Comparison of ENCODE assay signal across 8 cellular contexts in the genomic region with DNA sequence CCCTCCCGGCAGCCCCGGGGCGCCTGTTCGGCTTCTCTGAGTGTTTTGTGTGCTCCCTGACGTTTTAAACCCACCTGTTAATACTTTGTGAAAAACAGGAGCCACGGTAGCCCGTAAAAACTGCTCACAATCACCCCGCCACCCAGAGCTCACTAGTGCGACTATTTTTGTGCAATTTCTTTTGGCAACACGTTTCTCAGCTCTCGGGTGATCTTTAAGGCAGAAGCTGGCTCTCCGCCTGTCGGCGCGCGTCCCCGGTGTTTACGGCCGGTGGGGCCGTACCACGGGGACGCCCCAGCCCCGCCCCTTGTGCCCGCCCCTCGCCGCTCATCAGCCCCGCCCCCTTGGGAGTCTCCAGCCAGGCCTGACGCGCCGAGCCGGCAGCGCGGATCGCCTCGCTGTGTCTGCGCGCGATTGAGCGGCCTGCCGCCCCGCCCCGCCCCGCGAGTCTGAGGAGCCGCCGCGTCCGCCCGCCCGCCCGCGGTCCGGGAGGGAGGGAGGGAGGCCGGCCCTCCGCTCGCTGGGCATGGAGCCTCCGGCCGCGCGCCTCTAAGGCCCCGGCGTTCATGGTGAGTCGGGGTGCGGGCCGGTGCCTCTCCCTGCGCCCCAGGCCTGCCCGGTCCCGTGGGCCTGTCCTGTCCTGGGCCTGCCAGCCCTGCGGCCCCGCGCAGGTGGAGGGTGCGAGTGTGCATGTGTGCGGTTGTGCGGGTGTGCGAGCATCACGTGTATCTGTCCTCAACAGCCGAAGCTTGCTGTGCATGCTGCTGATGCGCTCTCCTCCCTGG. TPM values are rescaled to one million over a fixed set of nuclear protein-coding genes. Genes with fewer than 3 reads are reported as not detected.
DNase-seq lines count a peak whose midpoint lies in the region; ATAC-seq and TF ChIP-seq lines count a peak whose summit lies in the region.

No MANE protein-coding gene starts in this region.

- H3K4me1 ChIP-seq in psoas muscle: peaks cover 75% of the 10 kb centered on the region
- H3K4me1 ChIP-seq in urinary bladder (ENCODE audit: insufficient read depth): no peaks in the 10 kb centered on the region

- 0 to 1% (median 1%) methylated on average over 48 to 78 of the region's 78 CpGs for WGBS in psoas muscle, 3 donors
- under 1% methylated on average over 77 of the region's 78 CpGs for WGBS in urinary bladder

- in situ Hi-C loops in GM13977 (cut with MboI; ENCODE audit: low pct_unique_long_range_greater_than_20kb, low sequenced_read_pairs, unreplicated experiment): no loop called here

- peak; percentile 13 for TF ChIP-seq CTCF in GM13977 (IDR thresholded peaks at IDR 0.05; ENCODE audit: extremely low read depth, insufficient read depth, missing control alignments)
- no peak for TF ChIP-seq CTCF in psoas muscle (IDR thresholded peaks at IDR 0.05)

- H3K27ac ChIP-seq in psoas muscle (peak overlapping the region; percentile 87), urinary bladder (ENCODE audit: low read depth) (peak overlapping the region; percentile 78)

- H3K36me3 ChIP-seq in psoas muscle (ENCODE audit: insufficient read depth in 1 of 2, low read depth in 1 of 2): no peaks in the 10 kb centered on the region
- no peaks in the 10 kb centered on the region for H3K36me3 ChIP-seq in urinary bladder (ENCODE audit: insufficient read depth)

- ATAC-seq in HG02840 (IDR thresholded peaks at IDR 0.05; ENCODE audit: low FRiP score, unreplicated experiment): peak; percentile 76
- peak; percentile 95 for ATAC-seq in left ventricle myocardium superior
- peak; percentile 93 to 97 (median 96) for ATAC-seq in psoas muscle

- H3K27me3 ChIP-seq in psoas muscle (ENCODE audit: insufficient read depth in 3 of 3, low read length in 2 of 3): no peaks in the 10 kb centered on the region

- peak; percentile 98 for DNase-seq in GM13977 (ENCODE audit: low spot score)
- DNase-seq in NCI-H146 treated with DMSO at 0.1 percent for 48 hours (lab: John Stamatoyannopoulos, UW; ENCODE audit: unreplicated experiment): peak; percentile 85
- DNase-seq in T-helper 1 cell: peak; percentile 90 to 95 (median 92)
- peak; percentile 91 for DNase-seq in amniotic stem cell (lab: John Stamatoyannopoulos, UW)
- DNase-seq in left ventricle myocardium superior: peak; percentile 98
- DNase-seq in psoas muscle: peak; percentile 96 to 98

- no peaks in the 10 kb centered on the region for H3K9me3 ChIP-seq in psoas muscle

- peak overlapping the region; percentile 67 for H3K4me3 ChIP-seq in psoas muscle
- H3K4me3 ChIP-seq in urinary bladder (ENCODE audit: low read depth, low read length): peak overlapping the region; percentile 80

- intact Hi-C loops in left ventricle myocardium superior (cut with micrococcal nuclease): loop anchor here (10.0 kb wide), 1 partner anchor 58 kb away; the partner anchor contains the start of gene TADA2B
- intact Hi-C loops in psoas muscle (cut with DNase I): loop anchor here (1.0 to 10.0 kb wide), 7 partner anchors 55 to 272 kb away; partner anchors contain the start of genes BLOC1S4 (in 2 of the 2), GRPEL1 (in 1 of the 2), TADA2B (in 1 of the 2) and TBC1D14 (in 1 of the 2)

RNA-seq across cellular contexts. Expression of gene TADA2B, which starts 56.2 kb away (rescaled TPM):
- total RNA-seq in left ventricle myocardium superior: 34.6 TPM
- 10 to 100 TPM; 43.0 to 70.3 (median 54.7) TPM for total RNA-seq in psoas muscle
- polyA plus RNA-seq in psoas muscle: 10 to 100 TPM; 21.0 to 63.3 (median 26.4) TPM
- 12.7 TPM for total RNA-seq in urinary bladder
- polyA plus RNA-seq in urinary bladder: 23.5 TPM

Comparison
In these comparisons a context has a peak if more than half of its experiments do, and no peak if none do; other contexts are left out.
1. Peak in every context shown above with its lines: DNase-seq, ATAC-seq, H3K4me3 ChIP-seq and H3K27ac ChIP-seq.